ENCODE assay signal across 26 cellular contexts in genomic region chr3:98892263-98892662, GRCh38. TPM values are rescaled to one million over a fixed set of nuclear protein-coding genes. Genes with fewer than 3 reads are reported as not detected.
DNase-seq lines count a peak whose midpoint lies in the region; ATAC-seq, FAIRE-seq and TF ChIP-seq lines count a peak whose summit lies in the region.
"Had no signal": no experiment of that assay in that cellular context is flagged by ENCODE, and none has a peak within 500 bp of the region (broad histone marks: within the 10 kb centered on the region; RNA-seq: fewer than 3 reads in every experiment).

No MANE protein-coding gene starts in this region.

- H3K4me1 ChIP-seq in A549: peaks cover 91% of the 10 kb centered on the region
- peaks cover 35% of the 10 kb centered on the region for H3K4me1 ChIP-seq in IMR-90 (ENCODE audit: control insufficient read depth, insufficient read depth, low read length)
- H3K4me1 ChIP-seq: BLaER1 had no signal

- no peak overlapping the region for H4K91ac ChIP-seq in IMR-90 (ENCODE audit: insufficient read depth, low read depth, low read length)

- 0 out of 2 replicates have a peak overlapping the region, but pooled peaks have one; percentile 39 for H4K5ac ChIP-seq in IMR-90 (ENCODE audit: low read depth, low read length)

- H3K79me1 ChIP-seq in IMR-90 (ENCODE audit: low read depth in 1 of 2, low read length in 2 of 2): peaks cover 0 to 67% of the 10 kb centered on the region in 2 experiments; a peak in 2 of 4 replicates

- no peak overlapping the region for H2AFZ ChIP-seq in IMR-90 (replicated peaks; ENCODE audit: low read length, poor library complexity)

- H4K20me1 ChIP-seq in IMR-90 (ENCODE audit: insufficient read depth, low read length): peaks cover 72% of the 10 kb centered on the region

- no peak overlapping the region for H3K9ac ChIP-seq in IMR-90 (ENCODE audit: low read depth, low read length)
- H3K9ac ChIP-seq: BLaER1 had no signal

- no peaks in the 10 kb centered on the region for H3K27me3 ChIP-seq in IMR-90 (ENCODE audit: control insufficient read depth, insufficient read depth, low read length)
- H3K27me3 ChIP-seq: BLaER1, esophagus squamous epithelium, neutrophil, suprapubic skin, uterus had no signal

- FAIRE-seq in A549 (lab: Jason Lieb, UNC) (no peak), urothelium cell line (lab: Jason Lieb, UNC) (no peak)
- FAIRE-seq: bronchial epithelial cell, TTC549 had no signal

- no peak overlapping the region for H3K56ac ChIP-seq in IMR-90 (ENCODE audit: extremely low read depth, insufficient read depth, low read length)

- in situ Hi-C loops in IMR-90 (cut with MboI; ENCODE audit: low sequenced_read_pairs) (no loop called here), astrocyte of the spinal cord (cut with HindIII; ENCODE audit: low sequenced_read_pairs) (no loop called here)

- H2AK9ac ChIP-seq in IMR-90 (replicated peaks; ENCODE audit: low read depth, low read length, poor library complexity): peak overlapping the region; percentile 20

- peak overlapping the region; percentile 56 for H2BK5ac ChIP-seq in IMR-90 (ENCODE audit: low read depth, low read length, poor library complexity, severe bottlenecking)

- peaks cover 4% of the 10 kb centered on the region; the same call in 1 of the 2 replicates for H3K36me3 ChIP-seq in IMR-90 (ENCODE audit: control insufficient read depth, insufficient read depth, low read length)
- H3K36me3 ChIP-seq: BLaER1, esophagus squamous epithelium, neutrophil, suprapubic skin, uterus had no signal

- H3K4me3 ChIP-seq in A549 (peak overlapping the region; percentile 93), IMR-90 (ENCODE audit: insufficient read depth, low read depth, low read length) (no peak overlapping the region), astrocyte of the spinal cord (ENCODE audit: low read depth, low read length) (peak overlapping the region; percentile 89)
- H3K4me3 ChIP-seq: BLaER1, coronary artery, esophagus squamous epithelium, suprapubic skin, uterus had no signal

- H3K9me3 ChIP-seq in A549: no peaks in the 10 kb centered on the region
- no peaks in the 10 kb centered on the region for H3K9me3 ChIP-seq in IMR-90 (ENCODE audit: control insufficient read depth, insufficient read depth, low read length)
- H3K9me3 ChIP-seq: BLaER1, esophagus squamous epithelium, neutrophil, suprapubic skin, uterus had no signal

- 5% methylated on average over 3 of the region's 3 CpGs for WGBS in A549 (ENCODE audit: missing lambda C conversion rate)
- WGBS in IMR-90 (ENCODE audit: extremely low coverage in 2 of 2, insufficient read length in 1 of 2), 2 experiments: no CpG with 5 or more reads among the region's 3 CpGs

- dilution Hi-C loops in IMR-90 (cut with HindIII; ENCODE audit: low sequenced_read_pairs, unreplicated experiment): no loop called here

- H3K4me2 ChIP-seq in A549 (peak overlapping the region; percentile 95), IMR-90 (ENCODE audit: low read depth, low read length) (peak overlapping the region; percentile 50; the same call in 1 of the 2 replicates)
- H3K4me2 ChIP-seq: BLaER1 had no signal

- H2BK15ac ChIP-seq in IMR-90 (ENCODE audit: low read depth, low read length): no peak overlapping the region

- DNase-seq in A549 (ENCODE audit: low read depth in 1 of 2, low spot score in 1 of 2) (no peak), IMR-90 (no peak), astrocyte of the spinal cord (ENCODE audit: low read depth, low spot score) (no peak), left lobe of liver (ENCODE audit: low spot score) (no peak), GM20000 (ENCODE audit: low spot score) (no peak), T1000 (lab: John Stamatoyannopoulos, UW) (no peak), substantia nigra (lab: John Stamatoyannopoulos, UW) (no peak), urothelium cell line (ENCODE audit: low spot score) (no peak)
- DNase-seq: activated CD4-positive, CD25-positive, alpha-beta regulatory T cell treated with anti-CD3 and anti-CD28 coated beads, Interleukin-2, amount 50 U/mL, for 72 hours; activated CD8-positive, alpha-beta T cell treated with anti-CD3 and anti-CD28 coated beads for 36 hours; activated effector memory CD4-positive, alpha-beta T cell treated with Interleukin-2 at 50 U/mL for 16 hours; effector memory CD8-positive, alpha-beta T cell; esophagus squamous epithelium; islet precursor cell; NCI-H1417; NCI-H2107; OCI-M1; T-cell; uterus had no signal

- no peak overlapping the region for H2AK5ac ChIP-seq in IMR-90 (ENCODE audit: low read depth, low read length)

- no peak for TF ChIP-seq CTCF in A549 (IDR thresholded peaks at IDR 0.05)
- no peak for TF ChIP-seq CTCF in IMR-90 (conservative IDR thresholded peaks at IDR 0.05; ENCODE audit: low read depth, low read length)
- no peak for TF ChIP-seq CTCF in astrocyte of the spinal cord (IDR thresholded peaks at IDR 0.05; ENCODE audit: low read depth, low read length)
- no peak for TF ChIP-seq CTCF in GM20000 (IDR thresholded peaks at IDR 0.05; ENCODE audit: extremely low read depth, missing control alignments)

- peak overlapping the region; percentile 46; the same call in 1 of the 2 replicates for H3K18ac ChIP-seq in IMR-90 (ENCODE audit: low read depth, low read length)

- H3K9me1 ChIP-seq in IMR-90 (ENCODE audit: insufficient read depth, low read length): peaks cover 33% of the 10 kb centered on the region

- intact Hi-C loops in IMR-90 (cut with micrococcal nuclease): no loop called here

- peak overlapping the region; percentile 14; the same call in 1 of the 2 replicates for H3K23ac ChIP-seq in IMR-90 (ENCODE audit: low read depth, low read length)

- TF ChIP-seq EP300 in A549 (IDR thresholded peaks at IDR 0.05): no peak

- H2BK120ac ChIP-seq in IMR-90 (ENCODE audit: low read depth, low read length): no peak overlapping the region

- POLR2A ChIA-PET in A549 (lab: Yijun Ruan, JAX): interaction anchor here (3.2 kb wide), 1 partner anchor 9 kb away, joined by 17 read pairs; the partner anchor contains the start of gene DCBLD2
- POLR2A ChIA-PET in IMR-90 (lab: Charles Lee; ENCODE audit: unreplicated experiment): no interaction called here

- H3K4ac ChIP-seq in IMR-90 (ENCODE audit: low read depth, low read length): peak overlapping the region; percentile 50; the same call in 1 of the 2 replicates

- no peak for TF ChIP-seq RAD21 in A549 (conservative IDR thresholded peaks at IDR 0.05 in 1 of 2, IDR thresholded peaks at IDR 0.05 in 1 of 2)
- TF ChIP-seq RAD21 in IMR-90 (IDR thresholded peaks at IDR 0.05; ENCODE audit: low read length): no peak

- H3K14ac ChIP-seq in IMR-90 (replicated peaks; ENCODE audit: low read depth, low read length): peak overlapping the region; percentile 4

- TF ChIP-seq POLR2A in A549 (IDR thresholded peaks at IDR 0.05; ENCODE audit: low read length) (no peak), IMR-90 (IDR thresholded peaks at IDR 0.05; ENCODE audit: low read depth, low read length) (no peak)

- peak overlapping the region in 1 of 2 experiments; percentile 36; a peak in 1 of 4 replicates for H4K8ac ChIP-seq in IMR-90 (ENCODE audit: low read depth in 2 of 2, low read length in 2 of 2)

- no TSS peak for BruUV-seq in IMR-90 (replicated peaks; lab: Mats Ljungman, UMichigan)

- H2BK20ac ChIP-seq in IMR-90 (ENCODE audit: low read depth, low read length): 0 out of 2 replicates have a peak overlapping the region, but pooled peaks have one; percentile 38

- peak overlapping the region; percentile 86 to 95 for H3K27ac ChIP-seq in A549
- H3K27ac ChIP-seq in IMR-90 (ENCODE audit: insufficient read depth, low read length): peak overlapping the region; percentile 33; the same call in 1 of the 2 replicates
- no peak overlapping the region for H3K27ac ChIP-seq in substantia nigra (ENCODE audit: low read depth, low read length, poor library complexity, severe bottlenecking)
- H3K27ac ChIP-seq: BLaER1, coronary artery, esophagus squamous epithelium, neutrophil, suprapubic skin, uterus had no signal

- ATAC-seq in A549 (peak in 1 of 2 experiments; percentile 9; a peak in 3 of 6 replicates), IMR-90 (ENCODE audit: low read depth) (no peak), left lobe of liver (peak; percentile 62)
- ATAC-seq: activated CD8-positive, alpha-beta T cell treated with anti-CD3 and anti-CD28 coated beads for 36 hours; effector memory CD8-positive, alpha-beta T cell; stimulated activated effector memory CD8-positive, alpha-beta T cell treated with anti-CD3 and anti-CD28 coated beads, Interleukin-12 subunit alpha, Interleukin-12 subunit beta, amount 100 ng/mL, for 72 hours; T-cell had no signal

- CTCF ChIA-PET in A549 (lab: Yijun Ruan, JAX) (interaction anchor here (1.2 to 1.4 kb wide), 3 partner anchors 79 to 93 kb away, joined by 3 to 4 read pairs (median 3); no protein-coding TSS in a partner anchor), IMR-90 (lab: Yijun Ruan, JAX) (no interaction called here)

TF ChIP-seq in A549, 52 proteins besides CTCF, POLR2A, EP300 and RAD21:
- TF ChIP-seq JUN (IDR thresholded peaks at IDR 0.05) (peak in 1 of 2 experiments; percentile 48; a peak in 1 of 5 replicates), CEBPB (IDR thresholded peaks at IDR 0.05) (peak in 1 of 2 experiments; percentile 39; a peak in 1 of 4 replicates), EHMT2 (IDR thresholded peaks at IDR 0.05; ENCODE audit: low read depth) (no peak), TFCP2L1 (CRISPR knock-in tag; IDR thresholded peaks at IDR 0.05) (no peak)

TF ChIP-seq in IMR-90, 13 proteins besides CTCF, POLR2A, EP300 and RAD21:
- TF ChIP-seq MAFK (IDR thresholded peaks at IDR 0.05; ENCODE audit: low read depth, low read length): no peak
- no peak for TF ChIP-seq CHD1 (IDR thresholded peaks at IDR 0.05; ENCODE audit: low read depth, low read length)
- no peak for TF ChIP-seq SMC3 (IDR thresholded peaks at IDR 0.05; ENCODE audit: low read depth, low read length)
TF ChIP-seq in IMR-90: peak in this region for 0.

RNA-seq across cellular contexts. Expression of gene DCBLD2, which starts 9.2 kb away (rescaled TPM):
- polyA plus RNA-seq in A549 (2011; rRNA removed): 582 and 623 TPM in 2 replicates
- polyA plus RNA-seq in A549 (2012; cell fraction: cytosol; rRNA removed): 93.1 and 105 TPM in 2 replicates
- 87.3 and 98.2 TPM in 2 replicates for polyA plus RNA-seq in A549 (2012; cell fraction: nucleus; rRNA removed)
- polyA plus RNA-seq in A549 (2017; fragmentation: RNase III; extraction: RNeasy Plus Mini Kit Qiagen cat#74134 plus additional on column Dnase treatment): 266 to 276 TPM (median 272 TPM) in 3 replicates
- polyA minus RNA-seq in A549 (2011; rRNA and poly(A)+ RNA removed): 413 and 418 TPM in 2 replicates
- total RNA-seq in IMR-90 (2012; rRNA removed): 196 and 275 TPM in 2 replicates
- polyA plus RNA-seq in IMR-90 (2012; rRNA removed): 119 and 121 TPM in 2 replicates
- 38.1 and 38.8 TPM in 2 replicates for polyA plus RNA-seq in IMR-90 (2012; cell fraction: cytosol; rRNA removed)
- 32.4 and 131 TPM in 2 replicates for polyA plus RNA-seq in IMR-90 (2012; cell fraction: nucleus; rRNA removed; ENCODE audit: low replicate concordance)
- 10.0 TPM for total RNA-seq in left lobe of liver

Comparison
In these comparisons a context has a peak if more than half of its experiments do, and no peak if none do; other contexts are left out.
1. RNA of gene DCBLD2, which starts 9.2 kb away (total RNA-seq): 196 to 275 TPM in IMR-90; 10.0 TPM in left lobe of liver (single experiment); every median in the first group is over 10 times any median in the second.